Comparison of ENCODE assay signal across 1 cellular context in genomic region chr16:85306071-85306792, GRCh38.
A peak's percentile ranks its signal among the peaks of the same experiment; 100 is the strongest.
TF ChIP-seq lines count a peak whose summit lies in the region.

No MANE protein-coding gene starts in this region.

TF ChIP-seq in HepG2, 621 proteins besides CTCF, POLR2A, EP300 and RAD21 (continued from another document and continues in another):
- TF ChIP-seq ZNF609 (CRISPR knock-in tag; IDR thresholded peaks at IDR 0.05; ENCODE audit: borderline replicate concordance) = peak; percentile 92
- peak; percentile 49; the same call in 1 of the 2 replicates for TF ChIP-seq ZNF546 (CRISPR knock-in tag; conservative IDR thresholded peaks at IDR 0.05)
- TF ChIP-seq HOXA9 (CRISPR knock-in tag; IDR thresholded peaks at IDR 0.05; ENCODE audit: borderline replicate concordance) = no peak
- TF ChIP-seq NFYC (CRISPR knock-in tag; IDR thresholded peaks at IDR 0.05) = peak; percentile 46; the same call in 1 of the 2 replicates
- peak; percentile 83 for TF ChIP-seq NR2C2 (CRISPR knock-in tag; IDR thresholded peaks at IDR 0.05; ENCODE audit: borderline replicate concordance)
- no peak for TF ChIP-seq SMARCC2 (IDR thresholded peaks at IDR 0.05)
- TF ChIP-seq ZNF687 (CRISPR knock-in tag; IDR thresholded peaks at IDR 0.05) = peak; percentile 99
- TF ChIP-seq MYNN (CRISPR knock-in tag; IDR thresholded peaks at IDR 0.05; ENCODE audit: low read depth) = no peak
- no peak for TF ChIP-seq ZFP41 (CRISPR knock-in tag; IDR thresholded peaks at IDR 0.05; ENCODE audit: borderline replicate concordance)
- TF ChIP-seq FOSL1 (CRISPR knock-in tag; IDR thresholded peaks at IDR 0.05; ENCODE audit: borderline replicate concordance) = no peak
- TF ChIP-seq GLMP (CRISPR knock-in tag; IDR thresholded peaks at IDR 0.05; ENCODE audit: borderline replicate concordance) = no peak
- TF ChIP-seq PREB (CRISPR knock-in tag; IDR thresholded peaks at IDR 0.05) = no peak
- no peak for TF ChIP-seq SNAI1 (CRISPR knock-in tag; IDR thresholded peaks at IDR 0.05; ENCODE audit: borderline replicate concordance)
- peak; percentile 96; the same call in 1 of the 2 replicates for TF ChIP-seq ZNF616 (CRISPR knock-in tag; IDR thresholded peaks at IDR 0.05; ENCODE audit: low read depth)
- TF ChIP-seq E2F1 (CRISPR knock-in tag; IDR thresholded peaks at IDR 0.05) = no peak
- TF ChIP-seq ZNF646 (CRISPR knock-in tag; IDR thresholded peaks at IDR 0.05) = no peak
- peak; percentile 75 for TF ChIP-seq BCL6 (CRISPR knock-in tag; IDR thresholded peaks at IDR 0.05)
- no peak; the same call in 1 of the 2 replicates for TF ChIP-seq EHMT2 (IDR thresholded peaks at IDR 0.05; ENCODE audit: borderline replicate concordance, low read depth, low read length)
- TF ChIP-seq EZH2 (conservative IDR thresholded peaks at IDR 0.05; ENCODE audit: low read depth, low read length) = no peak
- TF ChIP-seq TMF1 (CRISPR knock-in tag; IDR thresholded peaks at IDR 0.05; ENCODE audit: low read depth) = peak; percentile 44; the same call in 1 of the 2 replicates
- TF ChIP-seq ZZZ3 (CRISPR knock-in tag; IDR thresholded peaks at IDR 0.05; ENCODE audit: borderline replicate concordance) = peak; percentile 67; the same call in 1 of the 2 replicates
- no peak for TF ChIP-seq ZNF34 (CRISPR knock-in tag; IDR thresholded peaks at IDR 0.05; ENCODE audit: borderline replicate concordance)
- TF ChIP-seq SMARCE1 (IDR thresholded peaks at IDR 0.05; ENCODE audit: borderline replicate concordance) = no peak
- no peak for TF ChIP-seq PHF21A (CRISPR knock-in tag; IDR thresholded peaks at IDR 0.05)
- TF ChIP-seq ZNF629 (CRISPR knock-in tag; conservative IDR thresholded peaks at IDR 0.05) = no peak
- TF ChIP-seq HIC2 (CRISPR knock-in tag; IDR thresholded peaks at IDR 0.05; ENCODE audit: low read depth) = peak; percentile 86
- TF ChIP-seq ZNF441 (CRISPR knock-in tag; IDR thresholded peaks at IDR 0.05; ENCODE audit: borderline replicate concordance) = peak; percentile 88; the same call in 1 of the 2 replicates
- TF ChIP-seq CHCHD3 (CRISPR knock-in tag; IDR thresholded peaks at IDR 0.05) = no peak
- TF ChIP-seq ZNF431 (CRISPR knock-in tag; IDR thresholded peaks at IDR 0.05; ENCODE audit: borderline replicate concordance, low read depth) = peak; percentile 45
- 0 out of 2 replicates have a peak, but pooled peaks have one; percentile 64 for TF ChIP-seq ZBTB34 (CRISPR knock-in tag; IDR thresholded peaks at IDR 0.05)
- no peak for TF ChIP-seq CBX2 (IDR thresholded peaks at IDR 0.05; ENCODE audit: low read depth, low read length)
- TF ChIP-seq CBX2 (CRISPR knock-in tag; IDR thresholded peaks at IDR 0.05; ENCODE audit: low read depth) = no peak
